ENCODE assay signal across 8 cellular contexts in the genomic region with DNA sequence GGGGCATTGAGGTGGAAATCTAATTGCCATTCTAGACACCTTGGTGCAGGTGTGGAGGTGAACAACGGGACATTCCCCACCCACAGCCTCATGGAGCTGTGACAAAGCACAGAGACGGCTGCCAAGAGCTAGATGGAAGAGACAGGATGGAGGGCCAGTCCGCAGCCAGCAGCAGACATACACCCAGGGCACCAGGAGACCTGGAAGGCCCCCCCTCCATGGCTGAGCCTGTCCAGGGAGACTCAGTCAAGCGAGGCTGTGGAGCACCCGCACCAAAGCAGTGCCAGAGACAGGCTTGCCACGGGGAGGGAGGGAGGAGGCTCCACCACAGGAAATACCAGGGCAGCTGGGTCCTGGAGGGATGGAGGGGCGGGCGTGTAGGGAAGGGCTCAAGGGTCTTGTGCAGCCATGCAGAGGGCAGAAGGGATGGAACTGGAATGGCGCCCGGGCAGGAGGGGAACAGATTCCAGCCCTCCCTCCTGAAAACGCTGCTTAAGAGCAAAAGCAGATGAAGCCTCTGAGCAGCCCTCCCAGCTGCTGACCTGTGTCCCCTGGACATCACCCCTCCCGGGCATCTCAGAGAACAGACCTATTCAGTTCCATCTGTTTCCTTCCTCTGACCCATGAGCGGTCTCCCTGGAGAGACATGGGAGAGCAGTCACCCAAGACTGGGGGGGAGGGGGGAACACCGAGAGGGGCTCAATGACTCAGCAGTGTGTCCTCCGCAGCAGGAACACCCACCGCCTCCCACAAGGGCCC. TPM values are rescaled to one million over a fixed set of nuclear protein-coding genes. Genes with fewer than 3 reads are reported as not detected.
DNase-seq lines count a peak whose midpoint lies in the region; ATAC-seq and TF ChIP-seq lines count a peak whose summit lies in the region.

No MANE protein-coding gene starts in this region.

- TF ChIP-seq CTCF in fibroblast of villous mesenchyme (IDR thresholded peaks at IDR 0.05; ENCODE audit: insufficient read depth, low read depth, low read length) (no peak), GM13977 (IDR thresholded peaks at IDR 0.05; ENCODE audit: extremely low read depth, insufficient read depth, missing control alignments) (no peak)

- H3K9me3 ChIP-seq in T-helper 17 cell (ENCODE audit: control insufficient read depth, low read length, poor library complexity, severe bottlenecking) = no peaks in the 10 kb centered on the region

- H3K4me1 Mint-ChIP-seq in T-helper 17 cell = peaks cover 44% of the 10 kb centered on the region

- ATAC-seq in T-helper 17 cell (peak; percentile 60), GM21737 (IDR thresholded peaks at IDR 0.05; ENCODE audit: unreplicated experiment) (no peak)

- peaks cover 5% of the 10 kb centered on the region for H3K36me3 Mint-ChIP-seq in T-helper 17 cell (ENCODE audit: low read depth)

- peak overlapping the region; percentile 18 for H3K4me3 ChIP-seq in fibroblast of villous mesenchyme (ENCODE audit: low read depth, low read length)

- in situ Hi-C loops in GM13977 (cut with MboI; ENCODE audit: low pct_unique_long_range_greater_than_20kb, low sequenced_read_pairs, unreplicated experiment) = no loop called here

- intact Hi-C loops in posterior vena cava (cut with DNase I) = no loop called here

- no peaks in the 10 kb centered on the region for H3K27me3 Mint-ChIP-seq in T-helper 17 cell

- peak overlapping the region; percentile 15 for H3K4me3 Mint-ChIP-seq in T-helper 17 cell

- H3K27ac Mint-ChIP-seq in T-helper 17 cell = no peak overlapping the region

- DNase-seq in activated CD8-positive, alpha-beta memory T cell treated with anti-CD3 and anti-CD28 coated beads, Interleukin-2, amount 50 U/mL, for 4 hours = peak; percentile 30
- DNase-seq in activated CD8-positive, alpha-beta memory T cell treated with anti-CD3 and anti-CD28 coated beads for 24 hours = no peak
- DNase-seq in T-helper 17 cell (no peak), fibroblast of villous mesenchyme (ENCODE audit: low read depth) (peak; percentile 72), posterior vena cava (ENCODE audit: low spot score) (peak; percentile 82), epidermal melanocyte (ENCODE audit: insufficient read length, low spot score) (no peak), GM13977 (ENCODE audit: low spot score) (no peak)

RNA-seq across cellular contexts. Expression of a gene that starts 14.4 kb away (rescaled TPM):
- total RNA-seq in T-helper 17 cell (10 to 100 TPM; 42.7 to 44.1 TPM), fibroblast of villous mesenchyme (16.1 and 18.6 TPM in 2 replicates), posterior vena cava (10 to 100 TPM; 33.0 to 36.4 TPM)

RNA-seq across cellular contexts. Expression of a gene that starts 38.6 kb away (rescaled TPM):
- total RNA-seq in T-helper 17 cell (not detected), fibroblast of villous mesenchyme (not detected in 2 replicates), posterior vena cava (not detected)

RNA-seq across cellular contexts. Expression of a gene that starts 38.8 kb away (rescaled TPM):
- 1 to 10 TPM; 1.3 to 2.1 TPM for total RNA-seq in T-helper 17 cell
- total RNA-seq in fibroblast of villous mesenchyme = 4.2 and 6.0 TPM in 2 replicates
- total RNA-seq in posterior vena cava = 1 to 10 TPM; 4.2 to 4.6 TPM

Comparison
In these comparisons a context has a peak if more than half of its experiments do, and no peak if none do; other contexts are left out.
1. DNase-seq: peak in activated CD8-positive, alpha-beta memory T cell treated with anti-CD3 and anti-CD28 coated beads, Interleukin-2, amount 50 U/mL, for 4 hours (single experiment), fibroblast of villous mesenchyme (single experiment) and posterior vena cava (single experiment); none in activated CD8-positive, alpha-beta memory T cell treated with anti-CD3 and anti-CD28 coated beads for 24 hours (single experiment), T-helper 17 cell (0 of 3), epidermal melanocyte (single experiment) and GM13977 (single experiment).